Comparison of ENCODE assay signal across 8 cellular contexts in the genomic region with DNA sequence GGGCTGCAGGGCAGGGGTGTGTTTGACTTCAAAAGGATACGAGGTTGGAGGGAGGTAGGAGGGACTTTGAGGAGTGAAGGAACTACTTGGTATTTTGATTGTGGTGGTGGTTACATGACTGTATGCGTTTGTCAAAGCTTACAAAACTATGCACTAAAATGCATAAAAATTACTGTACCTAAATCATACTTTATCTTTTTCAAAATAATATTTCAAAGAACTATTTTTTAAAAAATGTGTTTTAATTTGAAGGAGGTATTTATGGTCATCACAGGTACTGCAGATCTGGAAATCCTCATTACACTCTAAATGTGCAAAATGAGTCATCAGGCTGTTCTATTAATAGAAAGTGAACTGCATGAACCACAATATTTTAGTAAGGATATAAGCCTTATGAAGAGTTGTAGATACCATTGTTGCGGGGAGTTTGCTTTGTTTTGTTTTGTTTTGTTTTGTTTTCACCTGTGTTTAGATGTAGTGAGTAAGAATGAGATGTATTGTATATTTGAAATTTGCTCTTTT.
A peak's percentile ranks its signal among the peaks of the same experiment; 100 is the strongest.
DNase-seq lines count a peak whose midpoint lies in the region; ATAC-seq, FAIRE-seq and TF ChIP-seq lines count a peak whose summit lies in the region.

No MANE protein-coding gene starts in this region.

- H3K4me3 ChIP-seq in AG09309 (ENCODE audit: control insufficient read depth, low read depth, low read length) (no peak overlapping the region), adipocyte (ENCODE audit: low read length) (no peak overlapping the region), kidney (ENCODE audit: low read length in 2 of 2) (no peak overlapping the region)

- H3K9ac ChIP-seq in adipocyte (ENCODE audit: low read length) (no peak overlapping the region), kidney (ENCODE audit: low read length in 2 of 2) (no peak overlapping the region)

- peak; percentile 48 for ATAC-seq in GM19328 (IDR thresholded peaks at IDR 0.05; ENCODE audit: unreplicated experiment)
- ATAC-seq in HG03439 (IDR thresholded peaks at IDR 0.05; ENCODE audit: unreplicated experiment) = peak; percentile 63
- ATAC-seq in HG02970 (IDR thresholded peaks at IDR 0.05; ENCODE audit: low FRiP score, unreplicated experiment) = no peak

- H3K9me3 ChIP-seq in adipocyte (ENCODE audit: control insufficient read depth, low read length) (no peaks in the 10 kb centered on the region), kidney (ENCODE audit: control insufficient read depth in 1 of 2, low read length in 2 of 2) (no peaks in the 10 kb centered on the region)

- H3K27me3 ChIP-seq in adipocyte (replicated peaks; ENCODE audit: control insufficient read depth, insufficient read depth, low read length) = no peaks in the 10 kb centered on the region

- no peaks in the 10 kb centered on the region for H3K36me3 ChIP-seq in adipocyte (ENCODE audit: control insufficient read depth, insufficient read depth, low read length, severe bottlenecking)
- H3K36me3 ChIP-seq in kidney (ENCODE audit: control insufficient read depth in 1 of 2, insufficient read depth in 2 of 2, low read length in 2 of 2) = no peaks in the 10 kb centered on the region

- FAIRE-seq in kidney (lab: Jason Lieb, UNC) = peak; percentile 83

- intact Hi-C loops in kidney (cut with DNase I) = no loop called here

- DNase-seq in AG09309 (ENCODE audit: low read depth) (peak; percentile 16), adipocyte (ENCODE audit: low read depth) (peak; percentile 65), kidney (no peak), NCI-H345 (lab: John Stamatoyannopoulos, UW) (no peak), NCI-H748 (lab: John Stamatoyannopoulos, UW; ENCODE audit: unreplicated experiment) (no peak)

- TF ChIP-seq CTCF in AG09309 (IDR thresholded peaks at IDR 0.05; ENCODE audit: control insufficient read depth, insufficient read depth, low read depth, low read length, missing control alignments) (no peak), kidney (IDR thresholded peaks at IDR 0.05; ENCODE audit: borderline replicate concordance, extremely low read depth, insufficient read depth) (no peak)

- H3K4me1 ChIP-seq in adipocyte (ENCODE audit: control insufficient read depth, insufficient read depth, low read length) (peaks cover 7% of the 10 kb centered on the region), kidney (ENCODE audit: control insufficient read depth in 1 of 2, insufficient read depth in 1 of 2, low read depth in 1 of 2, low read length in 2 of 2) (no peaks in the 10 kb centered on the region)

- no peak overlapping the region for H3K27ac ChIP-seq in kidney (ENCODE audit: low read depth in 2 of 2, low read length in 2 of 2)

Comparison
In these comparisons a context has a peak if more than half of its experiments do, and no peak if none do; other contexts are left out.
1. DNase-seq: peak in AG09309 (single experiment) and adipocyte (single experiment); none in kidney (single experiment), NCI-H345 (single experiment) and NCI-H748 (single experiment).